In genomic region chr2:191680639-191681038, GRCh38 we compare ENCODE assay signal across 1 cellular context.
TF ChIP-seq lines count a peak whose summit lies in the region.

No MANE protein-coding gene starts in this region.

TF ChIP-seq in K562, 482 proteins besides CTCF, POLR2A, EP300 and RAD21 (continued from another document):
- no peak for TF ChIP-seq REST (CRISPR knock-in tag; IDR thresholded peaks at IDR 0.05; ENCODE audit: low read depth)
- TF ChIP-seq ID3 (CRISPR knock-in tag; IDR thresholded peaks at IDR 0.05): no peak
- no peak for TF ChIP-seq ID3 (tag; IDR thresholded peaks at IDR 0.05)
- TF ChIP-seq ATF4 (CRISPR knock-in tag; IDR thresholded peaks at IDR 0.05): no peak
- TF ChIP-seq ZNF589 (CRISPR knock-in tag; IDR thresholded peaks at IDR 0.05; ENCODE audit: low read depth): no peak
- TF ChIP-seq ARID3A (IDR thresholded peaks at IDR 0.05; ENCODE audit: borderline replicate concordance, low read depth, low read length): no peak
- peak; percentile 93 for TF ChIP-seq ESRRA (IDR thresholded peaks at IDR 0.05; ENCODE audit: borderline replicate concordance, low read depth)
- no peak for TF ChIP-seq HNRNPK (IDR thresholded peaks at IDR 0.05; ENCODE audit: low read depth, low read length, poor library complexity, severe bottlenecking)
- TF ChIP-seq NCOA6 (IDR thresholded peaks at IDR 0.05): no peak
- TF ChIP-seq PCBP1 (IDR thresholded peaks at IDR 0.05; ENCODE audit: low read depth, low read length, poor library complexity, severe bottlenecking): no peak
- TF ChIP-seq TEAD1 (CRISPR knock-in tag; IDR thresholded peaks at IDR 0.05): no peak
- no peak for TF ChIP-seq BRF2 (IDR thresholded peaks at IDR 0.05; ENCODE audit: borderline replicate concordance, insufficient read depth, insufficient read length)
- no peak for TF ChIP-seq MECOM (CRISPR knock-in tag; IDR thresholded peaks at IDR 0.05)
- TF ChIP-seq E2F8 (IDR thresholded peaks at IDR 0.05; ENCODE audit: low read depth, partially characterized antibody): no peak
- TF ChIP-seq ZNF75A (CRISPR knock-in tag; IDR thresholded peaks at IDR 0.05): no peak
- TF ChIP-seq MGA (IDR thresholded peaks at IDR 0.05): no peak
- TF ChIP-seq TCF3 (CRISPR knock-in tag; IDR thresholded peaks at IDR 0.05): no peak
- no peak for TF ChIP-seq CHCHD3 (CRISPR knock-in tag; IDR thresholded peaks at IDR 0.05)
- no peak for TF ChIP-seq ZSCAN29 (IDR thresholded peaks at IDR 0.05)
- TF ChIP-seq CTCFL (IDR thresholded peaks at IDR 0.05; ENCODE audit: borderline replicate concordance, insufficient read depth, low read depth, low read length, poor library complexity, severe bottlenecking): no peak
- TF ChIP-seq ZNF707 (CRISPR knock-in tag; conservative IDR thresholded peaks at IDR 0.05): no peak
- no peak for TF ChIP-seq NR2C1 (IDR thresholded peaks at IDR 0.05)
- TF ChIP-seq NR2C1 (tag; IDR thresholded peaks at IDR 0.05): no peak
- 0 out of 4 replicates have a peak, but pooled peaks of 1 of the 2 experiments have one; percentile 17 for TF ChIP-seq RCOR1 (IDR thresholded peaks at IDR 0.05; ENCODE audit: borderline replicate concordance in 1 of 2, low read depth in 2 of 2, low read length in 2 of 2)
- TF ChIP-seq RBM25 (IDR thresholded peaks at IDR 0.05; ENCODE audit: low read depth, low read length, severe bottlenecking): peak; percentile 64
